Comparison of ENCODE assay signal across 9 cellular contexts in genomic region chr17:64355536-64356303, GRCh38. TPM values are rescaled to one million over a fixed set of nuclear protein-coding genes. Genes with fewer than 3 reads are reported as not detected.
DNase-seq lines count a peak whose midpoint lies in the region; ATAC-seq and TF ChIP-seq lines count a peak whose summit lies in the region.
"Had no signal": no experiment of that assay in that cellular context is flagged by ENCODE, and none has a peak within 500 bp of the region (broad histone marks: within the 10 kb centered on the region; RNA-seq: fewer than 3 reads in every experiment).

No MANE protein-coding gene starts in this region.

- peak; percentile 66 for ATAC-seq in activated T-helper 17 cell treated with anti-CD3 and anti-CD28 coated beads, Interleukin-2, amount 50 U/mL, for 72 hours (replicated peaks)
- no peak for ATAC-seq in GM18498 (IDR thresholded peaks at IDR 0.05; ENCODE audit: unreplicated experiment)
- ATAC-seq in HG02938 (IDR thresholded peaks at IDR 0.05; ENCODE audit: unreplicated experiment), result no peak

- H3K27ac Mint-ChIP-seq in activated T-helper 17 cell treated with anti-CD3 and anti-CD28 coated beads, Interleukin-2, amount 50 U/mL, for 72 hours, result peak overlapping the region; percentile 20

- DNase-seq in activated T-cell treated with anti-CD3 and anti-CD28 coated beads for 48 hours (ENCODE audit: low read depth), result peak; percentile 33
- no peak for DNase-seq in activated T-cell treated with anti-CD3 and anti-CD28 coated beads, Interleukin-2, amount 50 U/mL, for 1 hour
- no peak for DNase-seq in left ventricle myocardium inferior
- DNase-seq in CD1c-positive myeloid dendritic cell (ENCODE audit: extremely low spot score), result no peak
- DNase-seq: occipital lobe had no signal

- intact Hi-C loops in left ventricle myocardium inferior (cut with micrococcal nuclease), result no loop called here

- H3K9me3 Mint-ChIP-seq in activated T-helper 17 cell treated with anti-CD3 and anti-CD28 coated beads, Interleukin-2, amount 50 U/mL, for 72 hours, result no peaks in the 10 kb centered on the region

- no peak overlapping the region for H3K4me3 Mint-ChIP-seq in activated T-helper 17 cell treated with anti-CD3 and anti-CD28 coated beads, Interleukin-2, amount 50 U/mL, for 72 hours

- H3K9ac ChIP-seq in subcutaneous abdominal adipose tissue (ENCODE audit: low read length in 5 of 5), result no peak overlapping the region

- H3K4me3 ChIP-seq in left ventricle myocardium inferior, result no peak overlapping the region
- no peak overlapping the region for H3K4me3 ChIP-seq in subcutaneous abdominal adipose tissue (ENCODE audit: low read depth in 1 of 5, low read length in 5 of 5)

- H3K27ac ChIP-seq in left ventricle myocardium inferior (replicated peaks), result peak overlapping the region; percentile 77
- peak overlapping the region; percentile 51 for H3K27ac ChIP-seq in subcutaneous abdominal adipose tissue (ENCODE audit: low read depth, low read length)

- no peaks in the 10 kb centered on the region for H3K27me3 Mint-ChIP-seq in activated T-helper 17 cell treated with anti-CD3 and anti-CD28 coated beads, Interleukin-2, amount 50 U/mL, for 72 hours

- H3K36me3 Mint-ChIP-seq in activated T-helper 17 cell treated with anti-CD3 and anti-CD28 coated beads, Interleukin-2, amount 50 U/mL, for 72 hours (ENCODE audit: low read depth), result no peaks in the 10 kb centered on the region

- peaks cover 6% of the 10 kb centered on the region for H3K4me1 Mint-ChIP-seq in activated T-helper 17 cell treated with anti-CD3 and anti-CD28 coated beads, Interleukin-2, amount 50 U/mL, for 72 hours

- H3K36me3 ChIP-seq in left ventricle myocardium inferior, result peaks cover 19% of the 10 kb centered on the region
- peaks cover 0 to 76% (median 35%) of the 10 kb centered on the region in 5 donors for H3K36me3 ChIP-seq in subcutaneous abdominal adipose tissue (ENCODE audit: control insufficient read depth in 5 of 5, insufficient read depth in 5 of 5, low read length in 5 of 5)

- no peak for TF ChIP-seq CTCF in left ventricle myocardium inferior (IDR thresholded peaks at IDR 0.05; ENCODE audit: borderline replicate concordance)

- H3K4me1 ChIP-seq in left ventricle myocardium inferior (peaks cover 72% of the 10 kb centered on the region), subcutaneous abdominal adipose tissue (ENCODE audit: control insufficient read depth in 5 of 5, insufficient read depth in 5 of 5, low read length in 5 of 5) (peaks cover 9 to 63% (median 35%) of the 10 kb centered on the region in 5 donors)

- no peaks in the 10 kb centered on the region for H3K27me3 ChIP-seq in left ventricle myocardium inferior (ENCODE audit: low read depth)
- no peaks in the 10 kb centered on the region for H3K27me3 ChIP-seq in subcutaneous abdominal adipose tissue (ENCODE audit: control insufficient read depth in 5 of 5, insufficient read depth in 4 of 5, low read length in 5 of 5)

- H3K9me3 ChIP-seq in left ventricle myocardium inferior (replicated peaks), result no peaks in the 10 kb centered on the region
- no peaks in the 10 kb centered on the region for H3K9me3 ChIP-seq in subcutaneous abdominal adipose tissue (ENCODE audit: control insufficient read depth in 5 of 5, low read length in 5 of 5)

RNA-seq across cellular contexts. Expression of gene PECAM1, which starts 34.9 kb away (rescaled TPM):
- total RNA-seq in activated T-helper 17 cell treated with anti-CD3 and anti-CD28 coated beads, Interleukin-2, amount 50 U/mL, for 72 hours, result under 1 TPM; 0.09 to 0.19 TPM
- total RNA-seq in left ventricle myocardium inferior, result 106 TPM

Comparison
In these comparisons a context has a peak if more than half of its experiments do, and no peak if none do; other contexts are left out.
1. RNA of gene PECAM1, which starts 34.9 kb away (total RNA-seq): 106 TPM in left ventricle myocardium inferior (single experiment); 0.09 to 0.19 TPM in activated T-helper 17 cell treated with anti-CD3 and anti-CD28 coated beads, Interleukin-2, amount 50 U/mL, for 72 hours; every median in the first group is over 10 times any median in the second.